1 cellular context compared by ENCODE assay signal in the genomic region with DNA sequence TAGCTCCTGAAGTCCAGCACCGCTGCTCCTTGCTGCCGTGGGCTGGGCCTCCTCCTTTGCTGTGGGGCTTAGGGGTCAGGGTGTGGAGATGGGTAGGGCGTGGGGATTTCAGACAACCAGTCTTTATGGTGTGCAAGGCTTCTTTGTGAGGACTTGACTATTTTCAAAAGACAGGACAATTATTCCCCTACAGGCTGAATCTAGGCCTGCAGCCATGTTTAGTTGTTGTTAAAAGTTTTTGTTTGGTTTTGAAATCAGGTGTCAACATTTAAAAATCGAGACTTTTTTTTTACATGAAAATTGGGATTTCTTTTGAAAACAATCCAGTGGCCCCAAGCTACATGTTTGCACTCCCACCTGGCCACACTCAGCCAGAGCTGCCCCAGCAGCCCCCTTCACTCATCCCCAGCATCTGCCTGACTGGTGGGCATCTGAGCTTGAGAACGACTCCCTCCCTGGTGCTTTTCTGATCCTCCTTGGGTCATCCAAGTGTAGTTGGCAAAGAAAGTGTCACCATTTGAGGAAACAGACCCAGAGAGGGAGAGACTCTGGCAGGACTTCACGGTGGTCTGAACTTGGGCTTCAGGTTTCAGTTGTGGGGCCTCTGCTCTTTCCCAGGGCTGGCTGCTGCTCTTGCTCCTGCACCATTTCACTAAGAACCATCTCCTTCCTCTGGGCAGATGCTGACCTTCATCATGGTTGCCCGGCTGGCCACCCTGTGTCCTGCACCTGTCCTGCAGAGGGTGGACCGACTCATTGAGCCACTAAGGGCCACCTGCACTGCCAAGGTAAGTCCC.
TF ChIP-seq lines count a peak whose summit lies in the region.

No MANE protein-coding gene starts in this region.

TF ChIP-seq in H1, 55 proteins besides CTCF, POLR2A, EP300 and RAD21:
- TF ChIP-seq TAF7 (optimal IDR thresholded peaks at IDR 0.05; ENCODE audit: borderline replicate concordance, low read depth, low read length) (no peak), RFX5 (IDR thresholded peaks at IDR 0.05; ENCODE audit: borderline replicate concordance, low read depth, low read length) (no peak), POLR2AphosphoS5 (IDR thresholded peaks at IDR 0.05; ENCODE audit: low read depth, low read length) (peak; percentile 71)
- TF ChIP-seq, protein P1, sequence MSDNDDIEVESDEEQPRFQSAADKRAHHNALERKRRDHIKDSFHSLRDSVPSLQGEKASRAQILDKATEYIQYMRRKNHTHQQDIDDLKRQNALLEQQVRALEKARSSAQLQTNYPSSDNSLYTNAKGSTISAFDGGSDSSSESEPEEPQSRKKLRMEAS (IDR thresholded peaks at IDR 0.05) = no peak
